7 cellular contexts compared by ENCODE assay signal in the genomic region with DNA sequence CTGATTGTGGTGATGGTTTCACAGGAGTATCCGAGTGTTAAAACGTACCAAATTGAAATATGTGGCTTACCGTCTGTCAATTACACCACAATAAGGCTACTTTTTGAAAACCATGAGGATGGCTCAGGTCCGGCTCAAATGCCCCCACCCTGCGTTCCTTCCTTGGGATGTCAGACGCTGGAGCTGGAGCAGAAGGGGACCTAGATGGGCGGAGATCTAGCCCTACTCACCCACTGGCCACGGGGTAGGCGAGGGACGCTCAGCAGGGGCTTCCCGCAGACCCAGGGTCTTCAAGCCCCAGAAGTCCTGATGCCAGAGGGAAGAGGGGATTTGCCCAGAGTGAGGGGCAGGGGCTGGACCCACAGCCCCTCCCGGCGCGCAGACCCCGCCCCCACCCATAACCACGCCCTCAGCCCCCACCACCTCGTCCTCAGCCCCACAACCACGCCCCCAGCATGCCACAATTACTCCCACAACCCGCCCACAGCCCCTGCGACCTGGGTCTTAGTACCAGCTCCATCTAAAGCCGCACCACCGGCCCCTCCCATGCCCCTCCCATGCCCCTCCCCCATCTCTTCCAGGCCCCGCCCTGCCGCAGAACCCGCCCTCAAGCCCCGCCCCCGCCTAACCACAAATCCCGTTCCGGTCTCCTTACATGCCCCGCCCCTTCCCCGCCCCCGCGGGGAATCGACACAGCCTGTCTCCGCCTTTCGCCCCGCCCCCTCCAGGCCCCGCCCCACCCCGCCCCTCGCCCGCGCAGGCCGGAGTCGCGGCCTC. TPM values are rescaled to one million over a fixed set of nuclear protein-coding genes. Genes with fewer than 3 reads are reported as not detected.
DNase-seq lines count a peak whose midpoint lies in the region; ATAC-seq, FAIRE-seq and TF ChIP-seq lines count a peak whose summit lies in the region.

A gene with protein sequence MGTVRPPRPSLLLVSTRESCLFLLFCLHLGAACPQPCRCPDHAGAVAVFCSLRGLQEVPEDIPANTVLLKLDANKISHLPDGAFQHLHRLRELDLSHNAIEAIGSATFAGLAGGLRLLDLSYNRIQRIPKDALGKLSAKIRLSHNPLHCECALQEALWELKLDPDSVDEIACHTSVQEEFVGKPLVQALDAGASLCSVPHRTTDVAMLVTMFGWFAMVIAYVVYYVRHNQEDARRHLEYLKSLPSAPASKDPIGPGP (plus strand): TSS at position 764 of the 777 bp plus-strand sequence. CDS start 1,135 bp downstream, outside the sequence.

- H3K27me3 ChIP-seq in duodenal mucosa (ENCODE audit: control insufficient read depth in 1 of 2, insufficient read depth in 2 of 2, low read length in 2 of 2) (peaks cover 0 to 1% of the 10 kb centered on the region in 2 donors), lung (ENCODE audit: control insufficient read depth, insufficient read depth) (no peaks in the 10 kb centered on the region)

- H3K36me3 ChIP-seq in duodenal mucosa (ENCODE audit: control insufficient read depth in 1 of 2, insufficient read depth in 2 of 2, low read length in 2 of 2) (no peaks in the 10 kb centered on the region), lung (ENCODE audit: control insufficient read depth in 2 of 2, insufficient read depth in 2 of 2, low read length in 2 of 2) (peaks cover 0 to 2% of the 10 kb centered on the region in 2 donors)

- TF ChIP-seq CTCF in lung (IDR thresholded peaks at IDR 0.05; ENCODE audit: control extremely low read depth, extremely low read depth) = no peak

- peak; percentile 84 for FAIRE-seq in GM19239 (lab: Jason Lieb, UNC)

- ATAC-seq in lung (ENCODE audit: insufficient read depth, low FRiP score) (peak; percentile 88), GM19324 (IDR thresholded peaks at IDR 0.05; ENCODE audit: low FRiP score, unreplicated experiment) (no peak)

- DNase-seq in GM19239 (ENCODE audit: insufficient read length, low spot score) = peak; percentile 98
- peak; percentile 44 for DNase-seq in NCI-H2029 treated with DMSO at 0.1 percent for 48 hours (lab: John Stamatoyannopoulos, UW)
- peak; percentile 62 to 76 for DNase-seq in activated CD4-positive, alpha-beta T cell treated with anti-CD3 and anti-CD28 coated beads, Interleukin-2, amount 50 U/mL, for 24 hours (ENCODE audit: low read depth in 1 of 2, low spot score in 1 of 2)
- peak; percentile 90 for DNase-seq in lung (ENCODE audit: low spot score)
- peak; percentile 62 to 78 (median 76) for DNase-seq in stimulated activated CD4-positive, alpha-beta T cell treated with anti-CD3 and anti-CD28 coated beads, TNF-alpha, amount 100 ng/mL, for 4 hours (ENCODE audit: low read depth in 3 of 3)

- H3K4me1 ChIP-seq in duodenal mucosa (ENCODE audit: control insufficient read depth in 1 of 2, insufficient read depth in 2 of 2, low read length in 2 of 2) (peaks cover 8 to 17% of the 10 kb centered on the region in 2 donors), lung (ENCODE audit: control insufficient read depth in 2 of 2, insufficient read depth in 2 of 2, low read length in 2 of 2) (peaks cover 0 to 9% of the 10 kb centered on the region in 2 donors)

- H3K27ac ChIP-seq in duodenal mucosa (ENCODE audit: low read depth, low read length) (no peak within 1 kb of the TSS), lung (ENCODE audit: low read depth in 1 of 2, low read length in 1 of 2) (no peak within 1 kb of the TSS)

- H3K4me3 ChIP-seq in duodenal mucosa (ENCODE audit: low read depth in 1 of 2, low read length in 2 of 2) = peak within 1 kb of the TSS; percentile 60 to 61
- peak within 1 kb of the TSS; percentile 60 for H3K4me3 ChIP-seq in lung

- H3K9ac ChIP-seq in duodenal mucosa (ENCODE audit: low read depth in 1 of 2, low read length in 2 of 2) = no peak within 1 kb of the TSS

- 8 to 11% methylated on average over 31 to 45 of the region's 45 CpGs for WGBS in lung, 2 donors

- H3K9me3 ChIP-seq in duodenal mucosa (ENCODE audit: control insufficient read depth in 1 of 2, low read length in 2 of 2) (peaks cover 0 to 5% of the 10 kb centered on the region in 2 donors), lung (ENCODE audit: control insufficient read depth in 2 of 2, insufficient read depth in 1 of 2, low read length in 1 of 2) (peaks cover 0 to 2% of the 10 kb centered on the region in 2 donors)

RNA-seq across cellular contexts. Expression of the gene that starts here (rescaled TPM):
- 1 to 10 TPM; 2.8 to 3.6 TPM for total RNA-seq in lung
- polyA plus RNA-seq in lung = 1 to 10 TPM; 1.4 to 2.0 TPM

Comparison
In these comparisons a context has a peak if more than half of its experiments do, and no peak if none do; other contexts are left out.
1. DNase-seq: peak in every context shown above with its lines; median percentile 98 in GM19239; 90 in lung; 76 in stimulated activated CD4-positive, alpha-beta T cell treated with anti-CD3 and anti-CD28 coated beads, TNF-alpha, amount 100 ng/mL, for 4 hours; 69 in activated CD4-positive, alpha-beta T cell treated with anti-CD3 and anti-CD28 coated beads, Interleukin-2, amount 50 U/mL, for 24 hours; 44 in NCI-H2029 treated with DMSO at 0.1 percent for 48 hours.